ENCODE assay signal across 17 cellular contexts in the genomic region with DNA sequence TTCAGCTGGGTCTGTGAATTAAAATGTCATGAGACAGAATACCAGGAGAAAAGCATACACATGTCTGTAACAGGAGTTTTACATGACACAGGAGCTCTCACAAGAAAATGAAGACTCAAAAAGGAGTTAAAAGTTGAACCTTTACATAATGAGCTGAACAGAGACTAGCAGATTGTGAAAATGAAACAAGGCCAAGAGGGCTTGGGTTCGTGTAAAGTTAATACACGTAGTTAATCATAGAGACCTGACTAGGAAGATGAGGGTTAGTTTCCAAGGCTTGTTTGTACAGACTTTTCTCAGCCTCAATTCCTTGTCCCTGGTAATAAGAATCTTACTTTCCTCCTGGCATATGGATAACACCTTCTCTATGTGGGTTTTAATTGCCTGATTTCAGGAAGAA.
DNase-seq lines count a peak whose midpoint lies in the region; ATAC-seq and TF ChIP-seq lines count a peak whose summit lies in the region.
"Had no signal": no experiment of that assay in that cellular context is flagged by ENCODE, and none has a peak within 500 bp of the region (broad histone marks: within the 10 kb centered on the region; RNA-seq: fewer than 3 reads in every experiment).

No MANE protein-coding gene starts in this region.

- H3K27ac Mint-ChIP-seq in mesothelial cell of epicardium: peak overlapping the region; percentile 22
- H3K27ac Mint-ChIP-seq: CD4-positive, CD25-positive, alpha-beta regulatory T cell; H9; T-helper 2 cell treated with Interferon-gamma antibody and Interleukin-4, amounts not matched to agents 5 μg/mL and 100 μg/mL, for 36 hours had no signal

- ATAC-seq in GM18868 (IDR thresholded peaks at IDR 0.05; ENCODE audit: unreplicated experiment): peak; percentile 75
- peak; percentile 69 for ATAC-seq in GM21619 (IDR thresholded peaks at IDR 0.05; ENCODE audit: unreplicated experiment)
- ATAC-seq in HG03066 (IDR thresholded peaks at IDR 0.05; ENCODE audit: low read depth, unreplicated experiment): peak; percentile 65
- ATAC-seq in HG03439 (IDR thresholded peaks at IDR 0.05; ENCODE audit: unreplicated experiment): no peak
- no peak for ATAC-seq in HG03045 (IDR thresholded peaks at IDR 0.05; ENCODE audit: unreplicated experiment)

- no peak for DNase-seq in mesothelial cell of epicardium (ENCODE audit: low spot score in 2 of 2, unreplicated experiment in 2 of 2)
- DNase-seq in activated CD8-positive, alpha-beta memory T cell treated with anti-CD3 and anti-CD28 coated beads, Interleukin-2, amount 50 U/mL, for 4 hours: no peak
- DNase-seq: CD4-positive, CD25-positive, alpha-beta regulatory T cell; DMS79 treated with DMSO at 0.1 percent for 48 hours; H9; Karpas-422; NCI-H1417; NCI-H2029; NCI-H524; SJCRH30; SW 1271 had no signal

- peaks cover 5% of the 10 kb centered on the region for H3K4me1 Mint-ChIP-seq in mesothelial cell of epicardium
- H3K4me1 Mint-ChIP-seq: CD4-positive, CD25-positive, alpha-beta regulatory T cell had no signal

- no peaks in the 10 kb centered on the region for H3K27me3 Mint-ChIP-seq in mesothelial cell of epicardium (ENCODE audit: low read depth)
- H3K27me3 Mint-ChIP-seq: CD4-positive, CD25-positive, alpha-beta regulatory T cell had no signal

- peaks cover 13% of the 10 kb centered on the region for H3K36me3 Mint-ChIP-seq in mesothelial cell of epicardium
- H3K36me3 Mint-ChIP-seq: CD4-positive, CD25-positive, alpha-beta regulatory T cell had no signal

- peaks cover 30% of the 10 kb centered on the region for H3K9me3 Mint-ChIP-seq in mesothelial cell of epicardium

- H3K4me3 Mint-ChIP-seq in mesothelial cell of epicardium: no peak overlapping the region
- H3K4me3 Mint-ChIP-seq: CD4-positive, CD25-positive, alpha-beta regulatory T cell; H9; T-helper 2 cell treated with Interferon-gamma antibody and Interleukin-4, amounts not matched to agents 5 μg/mL and 100 μg/mL, for 36 hours had no signal

- no peak for TF ChIP-seq CTCF in mesothelial cell of epicardium (IDR thresholded peaks at IDR 0.05; ENCODE audit: unreplicated experiment)

Comparison
In these comparisons a context has a peak if more than half of its experiments do, and no peak if none do; other contexts are left out.
1. ATAC-seq: peak in GM18868 (single experiment), GM21619 (single experiment) and HG03066 (single experiment); none in HG03439 (single experiment) and HG03045 (single experiment).